In the genomic region with DNA sequence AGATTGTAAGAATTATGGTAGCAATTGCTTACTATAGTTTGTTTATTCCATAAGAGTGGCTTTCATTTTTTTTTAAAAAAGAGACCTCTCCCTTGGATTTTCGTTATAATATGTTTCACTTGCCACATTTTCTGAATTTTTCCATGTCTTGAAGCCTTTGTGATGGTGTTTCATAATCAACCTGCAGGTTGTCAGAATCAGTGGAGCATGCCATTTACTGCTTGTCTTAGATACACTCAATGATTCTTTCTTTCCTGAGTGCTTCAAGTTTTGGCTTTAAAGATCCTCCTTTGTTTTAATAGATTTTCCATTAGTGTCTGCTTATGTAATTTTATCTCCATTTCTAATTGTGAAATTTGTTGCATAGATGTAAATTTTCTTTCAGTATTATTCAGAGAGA, we compare ENCODE assay signal across 1 cellular context.
A peak's percentile ranks its signal among the peaks of the same experiment; 100 is the strongest.
TF ChIP-seq lines count a peak whose summit lies in the region.

No MANE protein-coding gene starts in this region.

TF ChIP-seq in HEK293, 187 proteins besides CTCF, POLR2A, EP300 and RAD21 (continued from another document):
- TF ChIP-seq, protein P1, sequence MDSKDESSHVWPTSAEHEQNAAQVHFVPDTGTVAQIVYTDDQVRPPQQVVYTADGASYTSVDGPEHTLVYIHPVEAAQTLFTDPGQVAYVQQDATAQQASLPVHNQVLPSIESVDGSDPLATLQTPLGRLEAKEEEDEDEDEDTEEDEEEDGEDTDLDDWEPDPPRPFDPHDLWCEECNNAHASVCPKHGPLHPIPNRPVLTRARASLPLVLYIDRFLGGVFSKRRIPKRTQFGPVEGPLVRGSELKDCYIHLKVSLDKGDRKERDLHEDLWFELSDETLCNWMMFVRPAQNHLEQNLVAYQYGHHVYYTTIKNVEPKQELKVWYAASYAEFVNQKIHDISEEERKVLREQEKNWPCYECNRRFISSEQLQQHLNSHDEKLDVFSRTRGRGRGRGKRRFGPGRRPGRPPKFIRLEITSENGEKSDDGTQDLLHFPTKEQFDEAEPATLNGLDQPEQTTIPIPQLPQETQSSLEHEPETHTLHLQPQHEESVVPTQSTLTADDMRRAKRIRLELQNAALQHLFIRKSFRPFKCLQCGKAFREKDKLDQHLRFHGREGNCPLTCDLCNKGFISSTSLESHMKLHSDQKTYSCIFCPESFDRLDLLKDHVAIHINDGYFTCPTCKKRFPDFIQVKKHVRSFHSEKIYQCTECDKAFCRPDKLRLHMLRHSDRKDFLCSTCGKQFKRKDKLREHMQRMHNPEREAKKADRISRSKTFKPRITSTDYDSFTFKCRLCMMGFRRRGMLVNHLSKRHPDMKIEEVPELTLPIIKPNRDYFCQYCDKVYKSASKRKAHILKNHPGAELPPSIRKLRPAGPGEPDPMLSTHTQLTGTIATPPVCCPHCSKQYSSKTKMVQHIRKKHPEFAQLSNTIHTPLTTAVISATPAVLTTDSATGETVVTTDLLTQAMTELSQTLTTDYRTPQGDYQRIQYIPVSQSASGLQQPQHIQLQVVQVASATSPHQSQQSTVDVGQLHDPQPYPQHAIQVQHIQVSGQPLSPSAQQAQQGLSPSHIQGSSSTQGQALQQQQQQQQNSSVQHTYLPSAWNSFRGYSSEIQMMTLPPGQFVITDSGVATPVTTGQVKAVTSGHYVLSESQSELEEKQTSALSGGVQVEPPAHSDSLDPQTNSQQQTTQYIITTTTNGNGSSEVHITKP (tag by site-specific recombination; IDR thresholded peaks at IDR 0.05), result peak; percentile 40; the same call in 1 of the 2 replicates
- no peak for TF ChIP-seq HOXD13 (CRISPR knock-in tag; IDR thresholded peaks at IDR 0.05; ENCODE audit: borderline replicate concordance)
TF ChIP-seq in HEK293: peak in this region for 1.
